In the genomic region with DNA sequence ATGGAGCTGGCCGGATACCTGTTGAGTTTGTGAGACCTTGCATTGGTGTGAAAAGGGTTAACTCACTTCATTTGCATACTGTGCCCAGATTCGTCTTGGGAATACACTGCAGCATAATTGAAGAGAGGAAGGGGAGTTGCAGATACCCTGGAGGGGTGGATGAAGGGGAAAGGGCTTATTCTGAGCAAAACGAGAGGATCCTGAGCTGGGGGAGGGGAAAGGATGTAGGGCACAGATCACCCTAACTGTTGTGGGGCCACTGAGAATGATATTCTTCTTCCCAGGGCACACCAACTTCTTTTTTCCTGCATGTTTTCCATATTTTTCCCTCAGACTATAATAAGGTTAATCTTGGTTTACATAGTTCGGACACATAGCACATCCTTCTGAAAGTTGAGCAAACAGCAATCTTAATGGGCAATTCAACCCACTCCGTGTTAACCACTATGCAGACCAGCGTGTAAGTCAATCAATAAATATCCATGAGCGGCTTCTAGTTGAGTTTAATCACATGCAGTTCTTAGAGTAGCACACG, we compare ENCODE assay signal across 16 cellular contexts. TPM values are rescaled to one million over a fixed set of nuclear protein-coding genes. Genes with fewer than 3 reads are reported as not detected.
DNase-seq lines count a peak whose midpoint lies in the region; ATAC-seq and TF ChIP-seq lines count a peak whose summit lies in the region.
"Had no signal": no experiment of that assay in that cellular context is flagged by ENCODE, and none has a peak within 500 bp of the region (broad histone marks: within the 10 kb centered on the region; RNA-seq: fewer than 3 reads in every experiment).

No MANE protein-coding gene starts in this region.

- no peak overlapping the region for H3K27ac Mint-ChIP-seq in Calu3 (ENCODE audit: unreplicated experiment)
- H3K27ac Mint-ChIP-seq: activated naive CD4-positive, alpha-beta T cell treated with anti-CD3 and anti-CD28 coated beads, Interleukin-2, amount 10 ng/mL, durations not matched to agents 7 days and 5 days had no signal

- H3K4me3 ChIP-seq in A673 (ENCODE audit: low read depth, low read length, poor library complexity, severe bottlenecking) = no peak overlapping the region
- no peak overlapping the region for H3K4me3 ChIP-seq in HEK293 (ENCODE audit: low read depth, low read length)
- no peak overlapping the region for H3K4me3 ChIP-seq in SK-N-MC
- no peak overlapping the region for H3K4me3 ChIP-seq in iPS-18a (ENCODE audit: low read length)

- H3K27me3 ChIP-seq in A673 (replicated peaks; ENCODE audit: insufficient read depth, low read depth, low read length, poor library complexity) (no peaks in the 10 kb centered on the region), iPS-18a (ENCODE audit: control insufficient read depth, insufficient read depth, low read length) (no peaks in the 10 kb centered on the region)

- no peak overlapping the region for H3K9ac ChIP-seq in SK-N-MC (ENCODE audit: insufficient read length)
- H3K9ac ChIP-seq in iPS-18a (ENCODE audit: low read length) = peak overlapping the region; percentile 80

- H3K36me3 Mint-ChIP-seq in Calu3 (ENCODE audit: insufficient read depth, unreplicated experiment) = no peaks in the 10 kb centered on the region
- H3K36me3 Mint-ChIP-seq: activated naive CD4-positive, alpha-beta T cell treated with anti-CD3 and anti-CD28 coated beads, Interleukin-2, amount 10 ng/mL, durations not matched to agents 7 days and 5 days had no signal

- peaks cover 6% of the 10 kb centered on the region for H3K4me1 Mint-ChIP-seq in Calu3 (ENCODE audit: low read depth, unreplicated experiment)
- H3K4me1 Mint-ChIP-seq: activated naive CD4-positive, alpha-beta T cell treated with anti-CD3 and anti-CD28 coated beads, Interleukin-2, amount 10 ng/mL, durations not matched to agents 7 days and 5 days; stimulated activated naive CD8-positive, alpha-beta T cell treated with anti-CD3 and anti-CD28 coated beads, Interleukin-15, amount 100 ng/mL, for 72 hours had no signal

- CTCF ChIA-PET in A673 (lab: Charles Lee) = no interaction called here
- CTCF ChIA-PET in HEK293 (lab: Yijun Ruan, JAX) = no interaction called here
- CTCF ChIA-PET in Calu3 (lab: Charles Lee) = interaction anchor here (0.5 kb wide), 1 partner anchor 423 kb away, joined by 5 read pairs; no protein-coding TSS in a partner anchor

- POLR2A ChIA-PET in A673 (lab: Charles Lee; ENCODE audit: low non-redundant PET) (interaction anchor here (0.7 kb wide), 1 partner anchor 25 kb away, joined by 3 read pairs; no protein-coding TSS in a partner anchor), HEK293 (lab: Yijun Ruan, JAX) (interaction anchor here (0.5 kb wide), 1 partner anchor 44 kb away, joined by 6 read pairs; no protein-coding TSS in a partner anchor)

- no peak overlapping the region for H3K4me3 Mint-ChIP-seq in Calu3 (ENCODE audit: low read depth, unreplicated experiment)
- H3K4me3 Mint-ChIP-seq: activated naive CD4-positive, alpha-beta T cell treated with anti-CD3 and anti-CD28 coated beads, Interleukin-2, amount 10 ng/mL, durations not matched to agents 7 days and 5 days; stimulated activated naive CD8-positive, alpha-beta T cell treated with anti-CD3 and anti-CD28 coated beads, Interleukin-15, amount 100 ng/mL, for 72 hours had no signal

- H3K9me3 ChIP-seq in A673 (ENCODE audit: low read depth, low read length, poor library complexity, severe bottlenecking) = no peaks in the 10 kb centered on the region
- H3K9me3 ChIP-seq in HEK293 (ENCODE audit: control insufficient read depth, insufficient read depth, low read depth, low read length) = no peaks in the 10 kb centered on the region
- no peaks in the 10 kb centered on the region for H3K9me3 ChIP-seq in SK-N-MC (ENCODE audit: low read depth, low read length)
- no peaks in the 10 kb centered on the region for H3K9me3 ChIP-seq in iPS-18a (ENCODE audit: control insufficient read depth, low read depth, low read length)

- intact Hi-C loops in A673 (cut with micrococcal nuclease; ENCODE audit: unreplicated experiment) (loop anchor here (10.0 kb wide), 1 partner anchor 307 kb away; no protein-coding TSS in a partner anchor), Calu3 (cut with micrococcal nuclease; ENCODE audit: unreplicated experiment) (no loop called here)

- BruUV-seq in A673 (replicated peaks; lab: Mats Ljungman, UMichigan) (no TSS peak), Calu3 (replicated peaks; lab: Mats Ljungman, UMichigan) (no TSS peak)

- H3K9me3 Mint-ChIP-seq in Calu3 (ENCODE audit: low read depth, unreplicated experiment) = no peaks in the 10 kb centered on the region
- H3K9me3 Mint-ChIP-seq: activated naive CD4-positive, alpha-beta T cell treated with anti-CD3 and anti-CD28 coated beads, Interleukin-2, amount 10 ng/mL, durations not matched to agents 7 days and 5 days; stimulated activated naive CD8-positive, alpha-beta T cell treated with anti-CD3 and anti-CD28 coated beads, Interleukin-15, amount 100 ng/mL, for 72 hours had no signal

- H3K27me3 Mint-ChIP-seq in Calu3 (ENCODE audit: unreplicated experiment) = peaks cover 33% of the 10 kb centered on the region

- H3K27ac ChIP-seq in A673 (ENCODE audit: low read depth, low read length, poor library complexity, severe bottlenecking) (peak overlapping the region; percentile 58), HEK293 (ENCODE audit: extremely low read depth, low read depth, low read length) (no peak overlapping the region), SK-N-MC (no peak overlapping the region), iPS-18a (ENCODE audit: low read length) (peak overlapping the region; percentile 92)

- DNase-seq in A673 (ENCODE audit: low spot score) (peak; percentile 56), SK-N-MC (ENCODE audit: low read depth, low spot score) (peak; percentile 10), Calu3 (no peak)
- DNase-seq: activated naive CD4-positive, alpha-beta T cell treated with anti-CD3 and anti-CD28 coated beads, Interleukin-2, amount 10 ng/mL, durations not matched to agents 7 days and 5 days; DMS53; foreskin melanocyte; midbrain; MV-4-11; NK-92 treated with Interleukin-12 subunit alpha and Interleukin-12 subunit beta, amount 100 ng/mL, for 24 hours; small intestine; stimulated activated naive CD8-positive, alpha-beta T cell treated with anti-CD3 and anti-CD28 coated beads, Interleukin-15, amount 100 ng/mL, for 72 hours had no signal

- no peak for ATAC-seq in GM21619 (IDR thresholded peaks at IDR 0.05; ENCODE audit: unreplicated experiment)
- no peak for ATAC-seq in HG02623 (IDR thresholded peaks at IDR 0.05; ENCODE audit: unreplicated experiment)
- ATAC-seq in HG03159 (IDR thresholded peaks at IDR 0.05; ENCODE audit: unreplicated experiment) = no peak
- ATAC-seq: stimulated activated naive CD8-positive, alpha-beta T cell treated with anti-CD3 and anti-CD28 coated beads, Interleukin-15, amount 100 ng/mL, for 72 hours had no signal

- H3K4me1 ChIP-seq in A673 (ENCODE audit: insufficient read depth, low read length, poor library complexity, severe bottlenecking) (no peaks in the 10 kb centered on the region), HEK293 (ENCODE audit: control insufficient read depth, insufficient read depth, low read length) (no peaks in the 10 kb centered on the region), iPS-18a (ENCODE audit: control insufficient read depth, low read depth, low read length) (peaks cover 7% of the 10 kb centered on the region)

- H3K36me3 ChIP-seq in A673 (ENCODE audit: insufficient read depth, low read length, poor library complexity, severe bottlenecking) (no peaks in the 10 kb centered on the region), HEK293 (ENCODE audit: control insufficient read depth in 2 of 2, insufficient read depth in 1 of 2, low read length in 2 of 2) (no peaks in the 10 kb centered on the region), SK-N-MC (ENCODE audit: insufficient read depth, low read length) (no peaks in the 10 kb centered on the region), iPS-18a (ENCODE audit: control insufficient read depth, low read depth, low read length) (no peaks in the 10 kb centered on the region)

- no peak for TF ChIP-seq CTCF in A673 (conservative IDR thresholded peaks at IDR 0.05; ENCODE audit: low read depth, low read length)
- TF ChIP-seq CTCF in HEK293 (tag by site-specific recombination; IDR thresholded peaks at IDR 0.05) = no peak
- no peak for TF ChIP-seq CTCF in Calu3 (IDR thresholded peaks at IDR 0.05; ENCODE audit: unreplicated experiment)

TF ChIP-seq in HEK293, 187 proteins besides CTCF, POLR2A, EP300 and RAD21:
- TF ChIP-seq ZNF76 (tag by site-specific recombination; IDR thresholded peaks at IDR 0.05; ENCODE audit: borderline replicate concordance, low read depth) (peak; percentile 94), ZNF133 (tag by site-specific recombination; IDR thresholded peaks at IDR 0.05) (no peak), SCRT2 (tag by site-specific recombination; IDR thresholded peaks at IDR 0.05) (peak; percentile 90)
- TF ChIP-seq, protein P1, sequence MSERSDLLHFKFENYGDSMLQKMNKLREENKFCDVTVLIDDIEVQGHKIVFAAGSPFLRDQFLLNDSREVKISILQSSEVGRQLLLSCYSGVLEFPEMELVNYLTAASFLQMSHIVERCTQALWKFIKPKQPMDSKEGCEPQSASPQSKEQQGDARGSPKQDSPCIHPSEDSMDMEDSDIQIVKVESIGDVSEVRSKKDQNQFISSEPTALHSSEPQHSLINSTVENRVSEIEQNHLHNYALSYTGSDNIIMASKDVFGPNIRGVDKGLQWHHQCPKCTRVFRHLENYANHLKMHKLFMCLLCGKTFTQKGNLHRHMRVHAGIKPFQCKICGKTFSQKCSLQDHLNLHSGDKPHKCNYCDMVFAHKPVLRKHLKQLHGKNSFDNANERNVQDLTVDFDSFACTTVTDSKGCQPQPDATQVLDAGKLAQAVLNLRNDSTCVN (tag by site-specific recombination; optimal IDR thresholded peaks at IDR 0.05) = peak; percentile 12

RNA-seq across cellular contexts. Expression of a gene that starts 11.7 kb away (rescaled TPM):
- total RNA-seq in A673 (2021) = 215 and 240 TPM in 2 replicates
- 91.4 and 93.0 TPM in 2 replicates for total RNA-seq in Calu3 (2022)

Comparison
In these comparisons a context has a peak if more than half of its experiments do, and no peak if none do; other contexts are left out.
1. H3K27ac ChIP-seq: peak in A673 (single experiment) and iPS-18a (single experiment); none in HEK293 (single experiment) and SK-N-MC (single experiment).